Comparison of ENCODE assay signal across 8 cellular contexts in the genomic region with DNA sequence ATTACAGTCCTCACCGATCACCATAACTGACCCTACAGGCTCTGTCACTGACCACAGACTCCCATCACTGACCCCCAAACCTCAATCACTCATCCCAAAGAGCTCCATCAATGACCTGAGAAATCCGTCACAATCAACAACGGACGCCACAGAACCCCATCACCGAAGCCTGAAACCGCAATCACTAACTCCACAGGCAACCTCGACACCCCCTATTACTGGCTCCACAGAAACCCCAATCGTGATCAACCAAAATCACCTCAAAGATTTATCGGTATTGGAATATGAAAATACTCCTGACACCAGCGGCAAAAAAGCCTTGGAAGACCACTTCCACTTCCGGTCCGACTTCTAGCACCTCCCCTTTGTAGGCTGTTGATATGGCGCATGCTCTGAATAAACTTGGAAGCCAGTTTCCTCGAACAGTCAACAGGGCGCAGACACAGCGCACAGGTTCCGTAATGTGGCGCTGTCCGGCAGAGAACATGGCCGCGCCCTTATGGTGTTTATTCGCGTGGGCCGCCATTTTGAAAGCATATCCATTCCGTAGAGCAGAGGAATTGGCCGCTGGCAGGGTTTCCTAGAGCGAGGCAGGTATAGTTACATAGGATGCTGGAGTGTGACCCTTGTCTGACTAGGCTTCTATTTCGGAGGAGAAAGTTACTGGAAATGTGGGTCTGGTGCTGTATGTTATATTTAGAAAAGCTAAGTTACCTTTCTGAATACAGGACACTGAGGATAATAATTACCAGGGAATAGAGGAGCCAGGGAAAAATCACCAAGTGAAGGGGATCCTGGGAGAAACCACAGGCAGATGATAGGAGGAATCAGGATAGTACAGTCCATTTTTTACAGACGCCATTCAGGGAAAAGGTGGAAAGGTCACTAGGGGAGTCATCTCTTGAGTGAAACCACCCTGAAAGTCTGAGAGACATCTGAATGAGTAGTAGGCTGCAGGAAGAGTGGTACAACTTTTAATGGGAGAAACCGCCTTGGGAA. TPM values are rescaled to one million over a fixed set of nuclear protein-coding genes. Genes with fewer than 3 reads are reported as not detected.
DNase-seq lines count a peak whose midpoint lies in the region; ATAC-seq and TF ChIP-seq lines count a peak whose summit lies in the region.

ZNF585A (minus strand) TSS at position 328 of the 999 bp plus-strand sequence. CDS start 2,785 bp downstream, outside the sequence.

- in situ Hi-C loops in G401 (cut with HindIII; ENCODE audit: low sequenced_read_pairs) = no loop called here

- H3K27me3 ChIP-seq in H7 (ENCODE audit: control insufficient read depth, insufficient read depth, low read length) (no peaks in the 10 kb centered on the region), RWPE2 (ENCODE audit: insufficient read depth, poor library complexity, severe bottlenecking) (no peaks in the 10 kb centered on the region), stomach (no peaks in the 10 kb centered on the region)

- intact Hi-C loops in stomach (cut with DNase I; ENCODE audit: low total_unique reads) = no loop called here

- DNase-seq in G401 (ENCODE audit: low spot score) (peak; percentile 99), H7 (peak; percentile 62), M059J (ENCODE audit: low read depth) (peak; percentile 97), RWPE2 (ENCODE audit: low spot score) (peak; percentile 82), foreskin melanocyte (peak; percentile 93), neural crest cell (ENCODE audit: low read depth, low spot score) (peak; percentile 82), stomach (peak; percentile 93)
- DNase-seq in activated naive CD4-positive, alpha-beta T cell (lab: John Stamatoyannopoulos, UW) = peak; percentile 59 to 84 (median 75)

- H3K36me3 Mint-ChIP-seq in neural crest cell (ENCODE audit: low read depth) = peaks cover 34% of the 10 kb centered on the region

- H3K27ac ChIP-seq in RWPE2 (ENCODE audit: poor library complexity, severe bottlenecking) (peak within 1 kb of the TSS; percentile 13), stomach (peak within 1 kb of the TSS; percentile 63 to 85 (median 79))

- H3K27ac Mint-ChIP-seq in neural crest cell (ENCODE audit: unreplicated experiment) = no peak within 1 kb of the TSS

- no peaks in the 10 kb centered on the region for H3K27me3 Mint-ChIP-seq in neural crest cell (ENCODE audit: low read depth)

- no peaks in the 10 kb centered on the region; the same call in 1 of the 2 replicates for H3K36me3 ChIP-seq in H7 (replicated peaks; ENCODE audit: control insufficient read depth, insufficient read depth, low read length)
- H3K36me3 ChIP-seq in RWPE2 (ENCODE audit: low read depth) = peaks cover 15% of the 10 kb centered on the region
- peaks cover 14 to 31% (median 29%) of the 10 kb centered on the region in 4 donors for H3K36me3 ChIP-seq in stomach

- no peaks in the 10 kb centered on the region for H3K4me1 Mint-ChIP-seq in neural crest cell

- ATAC-seq in RWPE2 (ENCODE audit: low read depth) = peak; percentile 99

- H3K4me3 Mint-ChIP-seq in neural crest cell = no peak within 1 kb of the TSS

- peak within 1 kb of the TSS; percentile 36; the same call in 1 of the 2 replicates for H3K4me3 ChIP-seq in H7 (ENCODE audit: insufficient read depth, low read depth, low read length)
- H3K4me3 ChIP-seq in RWPE2 (ENCODE audit: severe bottlenecking) = peak within 1 kb of the TSS; percentile 42
- peak within 1 kb of the TSS; percentile 63 to 68 (median 66) for H3K4me3 ChIP-seq in stomach

- TF ChIP-seq EP300 in stomach (IDR thresholded peaks at IDR 0.05) = no peak

- no peak for TF ChIP-seq POLR2A in stomach (IDR thresholded peaks at IDR 0.05)

- no peak for TF ChIP-seq CTCF in RWPE2 (IDR thresholded peaks at IDR 0.05; ENCODE audit: poor library complexity, severe bottlenecking)
- peak; percentile 28 for TF ChIP-seq CTCF in neural crest cell (conservative IDR thresholded peaks at IDR 0.05)
- peak in 2 of 7 experiments; percentile 24 to 31 for TF ChIP-seq CTCF in stomach (IDR thresholded peaks at IDR 0.05)

- peaks cover 15% of the 10 kb centered on the region for H3K9me3 Mint-ChIP-seq in neural crest cell

- 4 to 5% (median 5%) methylated on average over 29 to 30 of the region's 30 CpGs for WGBS in stomach, 5 donors

- H3K9me3 ChIP-seq in RWPE2 (ENCODE audit: severe bottlenecking) (peaks cover 9% of the 10 kb centered on the region), stomach (peaks cover 5 to 65% (median 29%) of the 10 kb centered on the region in 4 donors)

- H3K4me1 ChIP-seq in RWPE2 (ENCODE audit: insufficient read depth, poor library complexity, severe bottlenecking) (no peaks in the 10 kb centered on the region), stomach (peaks cover 0 to 12% (median 8%) of the 10 kb centered on the region in 4 donors)

RNA-seq across cellular contexts. Expression of gene ZNF585A, which starts in this region (rescaled TPM):
- total RNA-seq in G401 (2014; rRNA removed; shearing (Covaris generic)) = 4.9 and 6.5 TPM in 2 replicates
- 0.03 TPM in 1 of 2 replicates, not detected in the other for total RNA-seq in H7 (2014; rRNA removed; shearing (Covaris generic))
- total RNA-seq in M059J (2014; rRNA removed; shearing (Covaris generic)) = 8.0 and 25.3 TPM in 2 replicates
- total RNA-seq in neural crest cell (10.2 and 12.8 TPM in 2 replicates), stomach (10 to 100 TPM in 2 of 5 donors, 1 to 10 TPM in 2, under 1 TPM in 1; under 0.01 to 37.9 (median 2.9) TPM)
- polyA plus RNA-seq in stomach = 10 to 100 TPM; 10.5 to 34.9 (median 19.2) TPM

Comparison
In these comparisons a context has a peak if more than half of its experiments do, and no peak if none do; other contexts are left out.
1. Peak in every context shown above with its lines: DNase-seq, ATAC-seq, H3K4me3 ChIP-seq and H3K27ac ChIP-seq.
2. Peak in DNase-seq and H3K4me3 ChIP-seq in H7; RNA of the gene not detected or under 1 TPM.